ENCODE assay signal across 9 cellular contexts in genomic region chr9:35603506-35603985, GRCh38. TPM values are rescaled to one million over a fixed set of nuclear protein-coding genes. Genes with fewer than 3 reads are reported as not detected.
DNase-seq lines count a peak whose midpoint lies in the region; ATAC-seq and TF ChIP-seq lines count a peak whose summit lies in the region.
"Had no signal": no experiment of that assay in that cellular context is flagged by ENCODE, and none has a peak within 500 bp of the region (broad histone marks: within the 10 kb centered on the region; RNA-seq: fewer than 3 reads in every experiment).

No MANE protein-coding gene starts in this region.

- TF ChIP-seq POLR2A in body of pancreas (IDR thresholded peaks at IDR 0.05) (no peak), stomach (IDR thresholded peaks at IDR 0.05) (no peak)

- intact Hi-C loops in body of pancreas (cut with DNase I) (no loop called here), stomach (cut with DNase I; ENCODE audit: low total_unique reads) (no loop called here)

- H3K9me3 ChIP-seq in body of pancreas (no peaks in the 10 kb centered on the region), stomach (no peaks in the 10 kb centered on the region)

- H3K36me3 ChIP-seq in body of pancreas (replicated peaks in 1 of 2; ENCODE audit: insufficient read depth in 1 of 2, low read depth in 2 of 2), result no peaks in the 10 kb centered on the region
- peaks cover 11 to 19% (median 16%) of the 10 kb centered on the region in 4 donors for H3K36me3 ChIP-seq in stomach

- 1 to 2% methylated on average over 16 to 18 of the region's 18 CpGs for WGBS in body of pancreas, 2 donors
- 2 to 8% (median 5%) methylated on average over 18 of the region's 18 CpGs for WGBS in stomach, 5 donors

- H3K27me3 ChIP-seq in body of pancreas (no peaks in the 10 kb centered on the region), stomach (no peaks in the 10 kb centered on the region)

- TF ChIP-seq CTCF in body of pancreas (IDR thresholded peaks at IDR 0.05) (no peak), stomach (IDR thresholded peaks at IDR 0.05) (no peak)

- H3K27ac ChIP-seq in body of pancreas (peak overlapping the region; percentile 26 to 93 (median 84)), stomach (peak overlapping the region; percentile 81 to 97 (median 97))

- H3K4me1 ChIP-seq in body of pancreas, result peaks cover 26% of the 10 kb centered on the region
- H3K4me1 ChIP-seq in stomach, result peaks cover 30 to 48% (median 45%) of the 10 kb centered on the region in 4 donors

- peak overlapping the region in 1 of 2 donors; percentile 13 for H3K4me3 ChIP-seq in body of pancreas
- peak overlapping the region; percentile 76 to 96 (median 93) for H3K4me3 ChIP-seq in stomach

- ATAC-seq in body of pancreas, result peak; percentile 7
- ATAC-seq in GM21825 (IDR thresholded peaks at IDR 0.05; ENCODE audit: unreplicated experiment), result no peak

- DNase-seq in SIG-M5 treated with dmso at 0.1 percent for 504 hours (lab: John Stamatoyannopoulos, UW; ENCODE audit: unreplicated experiment) (peak; percentile 58), SIG-M5 (lab: John Stamatoyannopoulos, UW) (no peak), NCI-H2196 treated with DMSO at 0.1 percent for 48 hours (lab: John Stamatoyannopoulos, UW; ENCODE audit: unreplicated experiment) (peak; percentile 49), body of pancreas (peak; percentile 57 to 73 (median 63)), kidney glomerular epithelial cell (lab: John Stamatoyannopoulos, UW) (peak; percentile 68), stomach (peak; percentile 56), GM19240 (ENCODE audit: insufficient read length, low spot score) (no peak)

- no peak for TF ChIP-seq EP300 in stomach (IDR thresholded peaks at IDR 0.05)

RNA-seq across cellular contexts. Expression of gene TESK1, which starts 1.5 kb away (rescaled TPM):
- total RNA-seq in body of pancreas, result 10 to 100 TPM; 13.0 to 20.1 TPM
- 10 to 100 TPM; 11.9 to 56.8 (median 34.6) TPM for total RNA-seq in stomach
- polyA plus RNA-seq in stomach, result 10 to 100 TPM; 25.7 to 33.9 (median 28.4) TPM

RNA-seq across cellular contexts. Expression of gene CD72, which starts 14.7 kb away (rescaled TPM):
- 1 to 10 TPM; 3.3 to 3.9 TPM for total RNA-seq in body of pancreas
- total RNA-seq in stomach, result 10 to 100 TPM in 1 of 5 donors, 1 to 10 TPM in 1, not detected in 3; 3.1 to 18.7 TPM
- polyA plus RNA-seq in stomach, result 1 to 10 TPM in 2 of 3 donors, under 1 TPM in 1; 0.61 to 2.8 (median 1.1) TPM

RNA-seq across cellular contexts. Expression of gene SIT1, which starts 47.2 kb away (rescaled TPM):
- total RNA-seq in body of pancreas (under 1 TPM in 1 of 2 donors, not detected in 1; 0.26 TPM), stomach (1 to 10 TPM in 2 of 5 donors, not detected in 3; 2.0 to 2.3 TPM)
- polyA plus RNA-seq in stomach, result 1 to 10 TPM in 1 of 3 donors, under 1 TPM in 2; 0.62 to 1.1 (median 0.95) TPM
- total RNA-seq: glomerular endothelial cell had no signal

RNA-seq across cellular contexts. Expression of gene RMRP, which starts 54.3 kb away (rescaled TPM):
- total RNA-seq in body of pancreas, result 1,000 to 10,000 TPM in 1 of 2 donors, 100 to 1,000 TPM in 1; 887 to 2,577 TPM
- over 10,000 TPM in 4 of 5 donors, 1,000 to 10,000 TPM in 1; 1,379 to 137,340 (median 23,544) TPM for total RNA-seq in stomach
- 10 to 100 TPM in 1 of 3 donors, not detected in 2; 64.3 TPM for polyA plus RNA-seq in stomach

RNA-seq across cellular contexts. Expression of gene CCDC107, which starts 54.5 kb away (rescaled TPM):
- total RNA-seq in body of pancreas (10 to 100 TPM; 15.8 to 42.2 TPM), stomach (100 to 1,000 TPM in 1 of 5 donors, 10 to 100 TPM in 4; 15.6 to 104 (median 28.1) TPM)
- 10 to 100 TPM; 58.8 to 86.4 (median 69.7) TPM for polyA plus RNA-seq in stomach

Comparison
In these comparisons a context has a peak if more than half of its experiments do, and no peak if none do; other contexts are left out.
1. DNase-seq: peak in SIG-M5 treated with dmso at 0.1 percent for 504 hours (single experiment), NCI-H2196 treated with DMSO at 0.1 percent for 48 hours (single experiment), body of pancreas (4 of 4), kidney glomerular epithelial cell (single experiment) and stomach (single experiment); none in SIG-M5 (single experiment) and GM19240 (single experiment).